15 cellular contexts compared by ENCODE assay signal in genomic region chr17:28500712-28501379, GRCh38. TPM values are rescaled to one million over a fixed set of nuclear protein-coding genes. Genes with fewer than 3 reads are reported as not detected.
DNase-seq lines count a peak whose midpoint lies in the region; ATAC-seq and TF ChIP-seq lines count a peak whose summit lies in the region.
"Had no signal": no experiment of that assay in that cellular context is flagged by ENCODE, and none has a peak within 500 bp of the region (broad histone marks: within the 10 kb centered on the region; RNA-seq: fewer than 3 reads in every experiment).

No MANE protein-coding gene starts in this region.

- intact Hi-C loops in left colon (cut with DNase I, micrococcal nuclease) = no loop called here
- intact Hi-C loops in head of caudate nucleus (cut with DNase I) = no loop called here

- DNase-seq in GM10266 (ENCODE audit: extremely low spot score) = peak; percentile 88
- DNase-seq in GM19238 (ENCODE audit: insufficient read length, low spot score) = peak; percentile 78
- no peak for DNase-seq in left colon
- DNase-seq in head of caudate nucleus = no peak
- no peak for DNase-seq in DMS53 (lab: John Stamatoyannopoulos, UW)
- no peak for DNase-seq in stimulated activated naive CD4-positive, alpha-beta T cell (lab: John Stamatoyannopoulos, UW)
- no peak for DNase-seq in kidney glomerular epithelial cell (lab: John Stamatoyannopoulos, UW)
- DNase-seq: activated T-cell treated with anti-CD3 and anti-CD28 coated beads, Interleukin-2, amount 50 U/mL, for 24 hours; CD8-positive, alpha-beta T cell; GOT3; islet precursor cell; NCI-H446 treated with DMSO at 0.1 percent for 48 hours; T-helper 2 cell had no signal

- no peak for TF ChIP-seq CTCF in GM10266 (IDR thresholded peaks at IDR 0.05; ENCODE audit: control insufficient read depth, insufficient read depth, low read depth, missing control alignments)

- ATAC-seq in HG03442 (IDR thresholded peaks at IDR 0.05; ENCODE audit: unreplicated experiment) = peak; percentile 55
- ATAC-seq in left colon = peak; percentile 7
- ATAC-seq: CD8-positive, alpha-beta T cell had no signal

RNA-seq across cellular contexts. Expression of gene FOXN1, which starts 5.3 kb away (rescaled TPM):
- total RNA-seq in left colon = under 1 TPM; 0.36 to 0.64 TPM
- total RNA-seq: CD8-positive, alpha-beta T cell; fibroblast of lung had no signal

RNA-seq across cellular contexts. Expression of gene SLC13A2, which starts 27.4 kb away (rescaled TPM):
- total RNA-seq in left colon = 10 to 100 TPM; 24.4 to 26.5 TPM
- total RNA-seq: CD8-positive, alpha-beta T cell; fibroblast of lung had no signal

RNA-seq across cellular contexts. Expression of gene UNC119, which starts 51.6 kb away (rescaled TPM):
- 10 to 100 TPM; 26.7 to 32.4 TPM for total RNA-seq in left colon

Comparison
In these comparisons a context has a peak if more than half of its experiments do, and no peak if none do; other contexts are left out.
1. DNase-seq: peak in GM10266 (single experiment) and GM19238 (single experiment); none in left colon (0 of 2), head of caudate nucleus (0 of 42), DMS53 (single experiment), stimulated activated naive CD4-positive, alpha-beta T cell (0 of 6) and kidney glomerular epithelial cell (single experiment).